8 cellular contexts compared by ENCODE assay signal in the genomic region with DNA sequence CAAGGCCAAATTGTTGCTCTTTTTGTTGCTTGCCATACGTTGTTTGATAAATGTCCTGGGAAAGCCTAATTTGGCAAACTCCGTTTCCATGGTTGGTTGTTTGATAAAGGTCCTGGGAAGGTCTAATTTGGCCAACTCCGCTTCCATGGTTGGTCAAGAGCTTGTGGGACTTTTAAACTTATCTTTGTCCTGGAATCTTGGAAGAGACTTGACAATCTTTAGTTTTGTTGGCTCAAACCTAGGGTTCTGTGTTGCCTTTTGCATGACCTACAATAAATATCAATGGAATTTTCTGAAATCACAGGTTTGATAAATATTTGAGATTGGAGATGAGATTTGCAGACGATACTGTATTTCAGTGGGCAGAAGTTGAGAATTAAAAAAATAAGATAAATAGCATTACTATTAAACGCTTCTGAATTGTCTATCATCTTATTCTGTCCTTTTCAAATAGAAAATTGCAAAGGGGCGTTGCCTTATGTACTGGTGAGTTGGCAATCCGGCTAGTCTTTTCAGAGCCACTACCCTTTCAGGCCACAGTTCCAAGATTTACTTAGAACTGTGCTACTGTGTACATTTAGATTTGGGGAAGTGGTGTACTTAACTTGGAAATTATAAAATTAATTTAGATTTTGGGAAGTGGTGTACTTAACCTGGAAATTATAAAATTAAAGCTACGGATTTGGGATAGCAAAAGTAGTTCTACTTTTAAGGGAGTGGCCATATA. TPM values are rescaled to one million over a fixed set of nuclear protein-coding genes. Genes with fewer than 3 reads are reported as not detected.
A peak's percentile ranks its signal among the peaks of the same experiment; 100 is the strongest.
DNase-seq lines count a peak whose midpoint lies in the region; ATAC-seq and TF ChIP-seq lines count a peak whose summit lies in the region.

No MANE protein-coding gene starts in this region.

- H3K9me3 ChIP-seq in iPS-20b (ENCODE audit: insufficient read depth, low read depth, low read length): no peaks in the 10 kb centered on the region
- no peaks in the 10 kb centered on the region for H3K9me3 ChIP-seq in spleen

- CTCF ChIA-PET in activated CD8-positive, alpha-beta memory T cell treated with anti-CD3 and anti-CD28 coated beads, Interleukin-2, amount 10 ng/mL, durations not matched to agents 7 days and 5 days (lab: Charles Lee): interaction anchor here (1.3 kb wide), 2 partner anchors 621 to 880 kb away, joined by 3 read pairs; no protein-coding TSS in a partner anchor

- H3K36me3 Mint-ChIP-seq in activated CD8-positive, alpha-beta memory T cell treated with anti-CD3 and anti-CD28 coated beads, Interleukin-2, amount 10 ng/mL, durations not matched to agents 7 days and 5 days: peaks cover 14% of the 10 kb centered on the region

- H3K27me3 Mint-ChIP-seq in activated CD8-positive, alpha-beta memory T cell treated with anti-CD3 and anti-CD28 coated beads, Interleukin-2, amount 10 ng/mL, durations not matched to agents 7 days and 5 days: no peaks in the 10 kb centered on the region

- H3K4me1 ChIP-seq in iPS-20b (ENCODE audit: insufficient read depth, low read length) (no peaks in the 10 kb centered on the region; the same call in 1 of the 2 replicates), spleen (peaks cover 22 to 48% (median 34%) of the 10 kb centered on the region in 6 donors)

- H3K27me3 ChIP-seq in iPS-20b (ENCODE audit: insufficient read depth, low read length): no peaks in the 10 kb centered on the region
- no peaks in the 10 kb centered on the region for H3K27me3 ChIP-seq in spleen (replicated peaks in 1 of 7)

- peak overlapping the region; percentile 86 for H3K27ac Mint-ChIP-seq in activated CD8-positive, alpha-beta memory T cell treated with anti-CD3 and anti-CD28 coated beads, Interleukin-2, amount 10 ng/mL, durations not matched to agents 7 days and 5 days

- ATAC-seq in activated CD8-positive, alpha-beta memory T cell treated with anti-CD3 and anti-CD28 coated beads, Interleukin-2, amount 10 ng/mL, durations not matched to agents 7 days and 5 days: no peak
- ATAC-seq in HG02852 (IDR thresholded peaks at IDR 0.05; ENCODE audit: unreplicated experiment) (no peak), GM21825 (IDR thresholded peaks at IDR 0.05; ENCODE audit: unreplicated experiment) (no peak)

- H3K9ac ChIP-seq in iPS-20b (ENCODE audit: low read depth, low read length): peak overlapping the region; percentile 96

- TF ChIP-seq CTCF in LNCaP clone FGC (IDR thresholded peaks at IDR 0.05; ENCODE audit: control insufficient read depth, extremely low read depth, insufficient read depth) (no peak), spleen (IDR thresholded peaks at IDR 0.05 in 8 of 11, conservative IDR thresholded peaks at IDR 0.05 in 3 of 11) (no peak)

- DNase-seq in activated CD8-positive, alpha-beta memory T cell treated with anti-CD3 and anti-CD28 coated beads, Interleukin-2, amount 10 ng/mL, durations not matched to agents 7 days and 5 days: no peak
- DNase-seq in activated CD8-positive, alpha-beta memory T cell treated with anti-CD3 and anti-CD28 coated beads for 24 hours: no peak
- DNase-seq in LNCaP clone FGC (ENCODE audit: low read depth): peak; percentile 23
- peak; percentile 60 for DNase-seq in amniotic epithelial cell (ENCODE audit: low read depth)
- no peak for DNase-seq in spleen

- H3K27ac ChIP-seq in iPS-20b (ENCODE audit: low read length): peak overlapping the region; percentile 12
- peak overlapping the region; percentile 84 to 94 (median 92) for H3K27ac ChIP-seq in spleen

- H3K9me3 Mint-ChIP-seq in activated CD8-positive, alpha-beta memory T cell treated with anti-CD3 and anti-CD28 coated beads, Interleukin-2, amount 10 ng/mL, durations not matched to agents 7 days and 5 days (ENCODE audit: low read depth): no peaks in the 10 kb centered on the region

- H3K36me3 ChIP-seq in iPS-20b (ENCODE audit: insufficient read depth, low read depth, low read length) (peaks cover 14% of the 10 kb centered on the region), spleen (peaks cover 0 to 13% (median 2%) of the 10 kb centered on the region in 6 donors)

- intact Hi-C loops in spleen (cut with DNase I; ENCODE audit: low total_unique reads): no loop called here

- WGBS in spleen, 5 donors: 3 to 6% (median 4%) methylated on average over 8 of the region's 8 CpGs

- H3K4me3 ChIP-seq in LNCaP clone FGC (ENCODE audit: low read depth, low read length) (peak overlapping the region; percentile 94), iPS-20b (ENCODE audit: low read length) (peak overlapping the region; percentile 98), spleen (peak overlapping the region; percentile 64 to 95 (median 86))

- H3K4me3 Mint-ChIP-seq in activated CD8-positive, alpha-beta memory T cell treated with anti-CD3 and anti-CD28 coated beads, Interleukin-2, amount 10 ng/mL, durations not matched to agents 7 days and 5 days: peak overlapping the region; percentile 95

- no peak for TF ChIP-seq POLR2A in spleen (IDR thresholded peaks at IDR 0.05)

- H3K4me1 Mint-ChIP-seq in activated CD8-positive, alpha-beta memory T cell treated with anti-CD3 and anti-CD28 coated beads, Interleukin-2, amount 10 ng/mL, durations not matched to agents 7 days and 5 days: peaks cover 31% of the 10 kb centered on the region

RNA-seq across cellular contexts. Expression of a gene that starts 0.8 kb away (rescaled TPM):
- total RNA-seq in activated CD8-positive, alpha-beta memory T cell treated with anti-CD3 and anti-CD28 coated beads, Interleukin-2, amount 10 ng/mL, durations not matched to agents 7 days and 5 days: 10 to 100 TPM; 48.2 to 71.2 TPM
- total RNA-seq in spleen: 10 to 100 TPM; 53.8 to 80.3 (median 59.2) TPM
- 100 to 1,000 TPM in 1 of 3 donors, 10 to 100 TPM in 2; 67.9 to 105 (median 77.2) TPM for polyA plus RNA-seq in spleen

RNA-seq across cellular contexts. Expression of a gene that starts 30.9 kb away (rescaled TPM):
- total RNA-seq in activated CD8-positive, alpha-beta memory T cell treated with anti-CD3 and anti-CD28 coated beads, Interleukin-2, amount 10 ng/mL, durations not matched to agents 7 days and 5 days: 100 to 1,000 TPM; 912 to 994 TPM
- total RNA-seq in spleen: 1,000 to 10,000 TPM in 5 of 7 donors, 100 to 1,000 TPM in 2; 845 to 1,523 (median 1,227) TPM
- over 10,000 TPM in 2 of 3 donors, 1,000 to 10,000 TPM in 1; 9,319 to 15,266 (median 12,523) TPM for polyA plus RNA-seq in spleen

Comparison
In these comparisons a context has a peak if more than half of its experiments do, and no peak if none do; other contexts are left out.
1. DNase-seq: peak in LNCaP clone FGC (single experiment) and amniotic epithelial cell (single experiment); none in activated CD8-positive, alpha-beta memory T cell treated with anti-CD3 and anti-CD28 coated beads, Interleukin-2, amount 10 ng/mL, durations not matched to agents 7 days and 5 days (single experiment), activated CD8-positive, alpha-beta memory T cell treated with anti-CD3 and anti-CD28 coated beads for 24 hours (single experiment) and spleen (single experiment).
2. Peak in every context shown above with its lines, with median percentiles within 50 percentile points of each other: H3K4me3 ChIP-seq.